In genomic region chr17:80071116-80071980, GRCh38 we compare ENCODE assay signal across 8 cellular contexts. TPM values are rescaled to one million over a fixed set of nuclear protein-coding genes. Genes with fewer than 3 reads are reported as not detected.
DNase-seq lines count a peak whose midpoint lies in the region; ATAC-seq and TF ChIP-seq lines count a peak whose summit lies in the region.
"Had no signal": no experiment of that assay in that cellular context is flagged by ENCODE, and none has a peak within 500 bp of the region (broad histone marks: within the 10 kb centered on the region; RNA-seq: fewer than 3 reads in every experiment).

No MANE protein-coding gene starts in this region.

- no peak overlapping the region for H2AFZ ChIP-seq in PC-9

- no peaks in the 10 kb centered on the region for H3K27me3 ChIP-seq in upper lobe of left lung
- no peaks in the 10 kb centered on the region for H3K27me3 ChIP-seq in PC-9 (ENCODE audit: insufficient read depth, low read depth)

- H3K4me3 ChIP-seq in epithelial cell of proximal tubule (ENCODE audit: low read depth, low read length), result peak overlapping the region; percentile 46
- H3K4me3 ChIP-seq in mucosa of descending colon, result no peak overlapping the region
- peak overlapping the region in 3 of 4 donors; percentile 32 to 43 (median 42) for H3K4me3 ChIP-seq in upper lobe of left lung
- no peak overlapping the region for H3K4me3 ChIP-seq in PC-9

- no peak for TF ChIP-seq POLR2A in upper lobe of left lung (IDR thresholded peaks at IDR 0.05)

- peak overlapping the region; percentile 87 to 92 (median 90) for H3K27ac ChIP-seq in upper lobe of left lung
- H3K27ac ChIP-seq in PC-9, result no peak overlapping the region

- H3K36me3 ChIP-seq in mucosa of descending colon (ENCODE audit: low read depth) (no peaks in the 10 kb centered on the region), upper lobe of left lung (no peaks in the 10 kb centered on the region), PC-9 (ENCODE audit: low read depth) (no peaks in the 10 kb centered on the region)

- H4K20me1 ChIP-seq in PC-9 (ENCODE audit: insufficient read depth), result no peaks in the 10 kb centered on the region

- ATAC-seq in mucosa of descending colon (peak; percentile 45), upper lobe of left lung (ENCODE audit: low FRiP score in 2 of 2) (peak; percentile 42 to 61)

- intact Hi-C loops in mucosa of descending colon (cut with DNase I, micrococcal nuclease) (no loop called here), PC-9 (cut with micrococcal nuclease; ENCODE audit: unreplicated experiment) (no loop called here)

- CTCF ChIA-PET in PC-9 (lab: Charles Lee), result no interaction called here

- no peaks in the 10 kb centered on the region for H3K79me2 ChIP-seq in PC-9 (ENCODE audit: low read depth)

- 27 to 33% methylated on average over 16 to 22 of the region's 22 CpGs for WGBS in upper lobe of left lung, 2 donors

- H3K9me3 ChIP-seq in mucosa of descending colon, result no peaks in the 10 kb centered on the region
- no peaks in the 10 kb centered on the region for H3K9me3 ChIP-seq in upper lobe of left lung
- no peaks in the 10 kb centered on the region for H3K9me3 ChIP-seq in PC-9 (ENCODE audit: insufficient read depth, low read depth)

- POLR2A ChIA-PET in PC-9 (lab: Charles Lee; ENCODE audit: unreplicated experiment), result no interaction called here

- TF ChIP-seq EP300 in upper lobe of left lung (IDR thresholded peaks at IDR 0.05), result no peak

- H3F3A ChIP-seq in PC-9 (ENCODE audit: insufficient read depth, low read depth), result no peaks in the 10 kb centered on the region

- H3K4me2 ChIP-seq in PC-9, result no peak overlapping the region

- TF ChIP-seq CTCF in epithelial cell of proximal tubule (conservative IDR thresholded peaks at IDR 0.05; ENCODE audit: low read depth, low read length), result no peak
- TF ChIP-seq CTCF in mucosa of descending colon (IDR thresholded peaks at IDR 0.05), result no peak
- TF ChIP-seq CTCF in upper lobe of left lung (IDR thresholded peaks at IDR 0.05), result no peak
- TF ChIP-seq CTCF in PC-9 (conservative IDR thresholded peaks at IDR 0.05), result no peak

- H3K9me2 ChIP-seq in PC-9 (ENCODE audit: insufficient read depth), result no peaks in the 10 kb centered on the region

- DNase-seq in NCI-H774 (lab: John Stamatoyannopoulos, UW) (peak; percentile 22), epithelial cell of proximal tubule (ENCODE audit: low read depth) (no peak), mucosa of descending colon (peak in 2 of 3 donors; percentile 43 to 50), upper lobe of left lung (no peak), LoVo (ENCODE audit: low spot score) (no peak), NCI-H1930 (lab: John Stamatoyannopoulos, UW) (no peak), PC-9 (no peak)
- DNase-seq: NCI-H1436 treated with DMSO at 0.1 percent for 48 hours had no signal

- peaks cover 3% of the 10 kb centered on the region for H3K4me1 ChIP-seq in mucosa of descending colon (ENCODE audit: low read depth)
- peaks cover 28 to 39% (median 31%) of the 10 kb centered on the region in 4 donors for H3K4me1 ChIP-seq in upper lobe of left lung
- H3K4me1 ChIP-seq in PC-9 (replicated peaks; ENCODE audit: insufficient read depth), result no peaks in the 10 kb centered on the region

- BruUV-seq in PC-9 (replicated peaks; lab: Mats Ljungman, UMichigan), result no TSS peak

RNA-seq across cellular contexts. Expression of gene GAA, which starts 30.0 kb away (rescaled TPM):
- total RNA-seq in epithelial cell of proximal tubule (8.9 and 21.8 TPM in 2 replicates), mucosa of descending colon (10 to 100 TPM; 23.4 to 50.0 (median 49.3) TPM), upper lobe of left lung (100 to 1,000 TPM in 5 of 6 donors, 10 to 100 TPM in 1; 54.7 to 178 (median 157) TPM), PC-9 (2021) (86.9 and 126 TPM in 2 replicates)

RNA-seq across cellular contexts. Expression of gene CCDC40, which starts 34.9 kb away (rescaled TPM):
- 1.3 and 2.2 TPM in 2 replicates for total RNA-seq in epithelial cell of proximal tubule
- total RNA-seq in mucosa of descending colon, result 1 to 10 TPM; 2.1 to 5.9 (median 2.7) TPM
- total RNA-seq in upper lobe of left lung, result 10 to 100 TPM in 5 of 6 donors, 1 to 10 TPM in 1; 4.1 to 96.4 (median 24.2) TPM
- 11.0 and 14.2 TPM in 2 replicates for total RNA-seq in PC-9 (2021)

RNA-seq across cellular contexts. Expression of gene TBC1D16, which starts 35.7 kb away (rescaled TPM):
- total RNA-seq in epithelial cell of proximal tubule, result 19.9 and 25.7 TPM in 2 replicates
- 10 to 100 TPM; 10.9 to 23.4 (median 22.1) TPM for total RNA-seq in mucosa of descending colon
- total RNA-seq in upper lobe of left lung, result 10 to 100 TPM; 15.6 to 60.8 (median 24.1) TPM
- 41.7 and 44.1 TPM in 2 replicates for total RNA-seq in PC-9 (2021)

Comparison
In these comparisons a context has a peak if more than half of its experiments do, and no peak if none do; other contexts are left out.
1. DNase-seq: peak in NCI-H774 (single experiment) and mucosa of descending colon (2 of 3); none in epithelial cell of proximal tubule (single experiment), upper lobe of left lung (0 of 2), LoVo (single experiment), NCI-H1930 (0 of 2) and PC-9 (0 of 2).
2. H3K4me3 ChIP-seq: peak in epithelial cell of proximal tubule (single experiment) and upper lobe of left lung (3 of 4); none in mucosa of descending colon (single experiment) and PC-9 (single experiment).